8 cellular contexts compared by ENCODE assay signal in the genomic region with DNA sequence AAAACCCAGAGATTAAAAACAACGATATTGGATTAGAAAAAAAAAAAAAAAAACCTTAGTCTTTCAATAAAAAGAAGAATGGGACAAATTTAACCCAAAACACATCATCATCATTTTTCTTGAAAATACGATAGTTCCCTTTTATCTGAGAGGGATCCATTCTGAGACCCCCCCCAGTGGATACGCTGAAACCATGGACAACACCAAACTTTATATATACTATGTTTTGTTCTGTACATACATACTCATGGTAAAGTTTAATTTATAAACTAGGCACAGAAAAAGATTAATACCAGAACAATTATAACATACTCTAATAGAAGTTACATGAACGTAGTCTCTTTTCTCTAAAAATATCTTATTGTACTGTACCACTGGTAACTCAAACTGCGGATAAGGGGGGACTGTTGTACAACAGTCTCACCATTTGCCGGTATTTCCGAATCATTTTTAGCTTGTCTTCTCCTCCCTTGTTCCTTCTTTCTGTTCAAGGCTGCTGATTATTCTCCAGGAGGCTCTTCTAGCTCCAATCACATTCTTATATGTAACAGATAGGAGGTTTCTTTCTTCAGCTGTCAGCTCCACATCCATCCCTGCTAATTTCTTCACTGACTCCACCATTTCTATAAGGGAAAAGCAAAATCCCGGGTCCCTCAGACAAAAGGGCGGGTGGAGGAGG. TPM values are rescaled to one million over a fixed set of nuclear protein-coding genes. Genes with fewer than 3 reads are reported as not detected.
DNase-seq lines count a peak whose midpoint lies in the region; ATAC-seq and TF ChIP-seq lines count a peak whose summit lies in the region.

No MANE protein-coding gene starts in this region.

- no peak overlapping the region for H2BK5ac ChIP-seq in H9 (ENCODE audit: insufficient read length, low read length)

- H3K23ac ChIP-seq in H9 (ENCODE audit: insufficient read length, low read depth, low read length): no peak overlapping the region

- no peak overlapping the region for H3K27ac ChIP-seq in H9 (ENCODE audit: insufficient read length, low read depth, low read length)
- no peak overlapping the region for H3K27ac ChIP-seq in smooth muscle cell (ENCODE audit: low read depth)

- H4K20me1 ChIP-seq in H9 (ENCODE audit: control insufficient read depth, insufficient read depth, insufficient read length): no peaks in the 10 kb centered on the region
- H4K20me1 ChIP-seq in smooth muscle cell (ENCODE audit: low read depth): no peaks in the 10 kb centered on the region

- H3K27me3 ChIP-seq in H9 (ENCODE audit: insufficient read depth, low read length) (peaks cover 2% of the 10 kb centered on the region; the same call in 1 of the 2 replicates), iPS-15b (ENCODE audit: control insufficient read depth, insufficient read depth, low read length) (peaks cover 27% of the 10 kb centered on the region), smooth muscle cell (ENCODE audit: low read depth) (peaks cover 2% of the 10 kb centered on the region)

- no peak overlapping the region for H3T11ph ChIP-seq in H9 (ENCODE audit: low read length)

- H3K4me1 ChIP-seq in H9 (ENCODE audit: insufficient read depth, low read length) (no peaks in the 10 kb centered on the region), iPS-15b (ENCODE audit: control insufficient read depth, insufficient read depth, low read length) (no peaks in the 10 kb centered on the region), smooth muscle cell (ENCODE audit: low read depth) (peaks cover 2% of the 10 kb centered on the region)

- H3K4ac ChIP-seq in H9 (ENCODE audit: low read depth, low read length): no peak overlapping the region

- H3K56ac ChIP-seq in H9 (ENCODE audit: insufficient read length, low read depth, low read length): no peak overlapping the region

- no peak overlapping the region for H4K5ac ChIP-seq in H9 (ENCODE audit: insufficient read length, low read depth, low read length)

- H3K4me3 Mint-ChIP-seq in H9: peak overlapping the region; percentile 81 to 91
- peak overlapping the region; percentile 96 for H3K4me3 Mint-ChIP-seq in activated T-helper 17 cell treated with anti-CD3 and anti-CD28 coated beads, Interleukin-2, amount 50 U/mL, for 72 hours

- no peak overlapping the region; a peak in 1 of 7 replicates for H3K27ac Mint-ChIP-seq in H9
- peak overlapping the region; percentile 94 for H3K27ac Mint-ChIP-seq in activated T-helper 17 cell treated with anti-CD3 and anti-CD28 coated beads, Interleukin-2, amount 50 U/mL, for 72 hours

- peaks cover 33% of the 10 kb centered on the region for H3K27me3 Mint-ChIP-seq in H9 (ENCODE audit: low read depth)
- no peaks in the 10 kb centered on the region for H3K27me3 Mint-ChIP-seq in activated T-helper 17 cell treated with anti-CD3 and anti-CD28 coated beads, Interleukin-2, amount 50 U/mL, for 72 hours

- peaks cover 14 to 15% of the 10 kb centered on the region in 2 experiments for H3K4me1 Mint-ChIP-seq in H9
- H3K4me1 Mint-ChIP-seq in activated T-helper 17 cell treated with anti-CD3 and anti-CD28 coated beads, Interleukin-2, amount 50 U/mL, for 72 hours: peaks cover 8% of the 10 kb centered on the region

- H3K9ac ChIP-seq in H9 (ENCODE audit: extremely low read depth, insufficient read length, low read length) (no peak overlapping the region), iPS-15b (ENCODE audit: low read depth, low read length) (no peak overlapping the region), smooth muscle cell (ENCODE audit: low read depth) (peak overlapping the region; percentile 55)

- H3K9me3 ChIP-seq in H9 (ENCODE audit: control insufficient read depth, low read depth, low read length) (no peaks in the 10 kb centered on the region), iPS-15b (ENCODE audit: control insufficient read depth, insufficient read depth, low read length) (no peaks in the 10 kb centered on the region), smooth muscle cell (replicated peaks; ENCODE audit: low read depth) (no peaks in the 10 kb centered on the region)

- no peak overlapping the region for H2BK20ac ChIP-seq in H9 (ENCODE audit: low read depth, low read length, poor library complexity, severe bottlenecking)

- H3K36me3 Mint-ChIP-seq in H9 (ENCODE audit: insufficient read depth in 1 of 3, low read depth in 3 of 3): peaks cover 0 to 4% (median 0%) of the 10 kb centered on the region in 3 experiments; a peak in 1 of 7 replicates
- H3K36me3 Mint-ChIP-seq in activated T-helper 17 cell treated with anti-CD3 and anti-CD28 coated beads, Interleukin-2, amount 50 U/mL, for 72 hours (ENCODE audit: low read depth): no peaks in the 10 kb centered on the region

- H4K91ac ChIP-seq in H9 (ENCODE audit: insufficient read length, low read depth, low read length): no peak overlapping the region

- H3K14ac ChIP-seq in H9 (ENCODE audit: insufficient read depth, low read length): no peak overlapping the region

- no peak overlapping the region for H2BK120ac ChIP-seq in H9 (ENCODE audit: low read depth, low read length, poor library complexity, severe bottlenecking)

- no peaks in the 10 kb centered on the region; a peak in 3 of 5 replicates for H3K9me3 Mint-ChIP-seq in H9
- H3K9me3 Mint-ChIP-seq in activated T-helper 17 cell treated with anti-CD3 and anti-CD28 coated beads, Interleukin-2, amount 50 U/mL, for 72 hours: no peaks in the 10 kb centered on the region

- H3K4me2 ChIP-seq in H9 (ENCODE audit: insufficient read depth, insufficient read length, low read length) (peak overlapping the region; percentile 66), smooth muscle cell (peak overlapping the region; percentile 97)

- no CpG with 5 or more reads among the region's 9 CpGs for WGBS in H9 (ENCODE audit: extremely low coverage, insufficient read length, low lambda C conversion rate)
- WGBS in smooth muscle cell (ENCODE audit: low lambda C conversion rate): 77% methylated on average over 9 of the region's 9 CpGs

- H4K8ac ChIP-seq in H9 (replicated peaks; ENCODE audit: insufficient read length, low read depth, low read length): no peak overlapping the region

- TF ChIP-seq CTCF in H9 (conservative IDR thresholded peaks at IDR 0.05) (no peak), smooth muscle cell (IDR thresholded peaks at IDR 0.05; ENCODE audit: borderline replicate concordance, insufficient read depth, poor library complexity, severe bottlenecking) (no peak)

- H3K79me1 ChIP-seq in H9 (ENCODE audit: insufficient read depth, low read depth, low read length, poor library complexity, severe bottlenecking): no peaks in the 10 kb centered on the region

- H3K36me3 ChIP-seq in iPS-15b (ENCODE audit: control insufficient read depth, insufficient read depth, low read length): no peaks in the 10 kb centered on the region
- H3K36me3 ChIP-seq in smooth muscle cell (ENCODE audit: low read depth): no peaks in the 10 kb centered on the region

- H3F3A ChIP-seq in smooth muscle cell (ENCODE audit: low read depth): peaks cover 4% of the 10 kb centered on the region

- H2BK12ac ChIP-seq in H9 (ENCODE audit: insufficient read length, low read depth, low read length): no peak overlapping the region

- DNase-seq in H9 (no peak), smooth muscle cell (lab: John Stamatoyannopoulos, UW; ENCODE audit: unreplicated experiment) (no peak)
- DNase-seq in stimulated activated CD4-positive, alpha-beta T cell treated with anti-CD3 and anti-CD28 coated beads, Interleukin-4, amount 100 ng/mL, for 4 hours: no peak
- no peak for DNase-seq in activated CD4-positive, CD25-positive, alpha-beta regulatory T cell treated with anti-CD3 and anti-CD28 coated beads, Interleukin-2, amount 50 U/mL, for 72 hours

- H2AK5ac ChIP-seq in H9 (ENCODE audit: insufficient read length, low read length): no peak overlapping the region

- H3K4me3 ChIP-seq in iPS-15b (ENCODE audit: low read depth, low read length) (peak overlapping the region; percentile 86), smooth muscle cell (peak overlapping the region; percentile 69)

- no peak overlapping the region for H3K18ac ChIP-seq in H9 (ENCODE audit: insufficient read length, low read depth, low read length)

- no peak overlapping the region for H2AFZ ChIP-seq in H9 (ENCODE audit: low read length)
- H2AFZ ChIP-seq in smooth muscle cell (ENCODE audit: low read depth): peak overlapping the region; percentile 71

- H2BK15ac ChIP-seq in H9 (ENCODE audit: low read depth, low read length): no peak overlapping the region

- H3K23me2 ChIP-seq in H9 (ENCODE audit: insufficient read length, low read depth, low read length, poor library complexity, severe bottlenecking): peaks cover 6% of the 10 kb centered on the region

- H3K79me2 ChIP-seq in H9 (ENCODE audit: insufficient read depth, low read length) (no peaks in the 10 kb centered on the region), smooth muscle cell (ENCODE audit: low read depth) (no peaks in the 10 kb centered on the region)

- no peak for ATAC-seq in activated T-helper 17 cell treated with anti-CD3 and anti-CD28 coated beads, Interleukin-2, amount 50 U/mL, for 72 hours (replicated peaks)
- ATAC-seq in HG02938 (IDR thresholded peaks at IDR 0.05; ENCODE audit: unreplicated experiment) (no peak), HG02588 (IDR thresholded peaks at IDR 0.05; ENCODE audit: unreplicated experiment) (no peak)

RNA-seq across cellular contexts. Expression of a gene that starts 37.0 kb away (rescaled TPM):
- total RNA-seq in H9 (2021) (8.0 TPM in 2 replicates), smooth muscle cell (5.2 and 9.7 TPM in 2 replicates)
- 1 to 10 TPM; 4.0 to 4.4 TPM for total RNA-seq in activated T-helper 17 cell treated with anti-CD3 and anti-CD28 coated beads, Interleukin-2, amount 50 U/mL, for 72 hours
- 17.9 and 25.4 TPM in 2 replicates for polyA plus RNA-seq in smooth muscle cell
